8 cellular contexts compared by ENCODE assay signal in genomic region chr1:20787100-20787774, GRCh38. TPM values are rescaled to one million over a fixed set of nuclear protein-coding genes. Genes with fewer than 3 reads are reported as not detected.
DNase-seq lines count a peak whose midpoint lies in the region; ATAC-seq and TF ChIP-seq lines count a peak whose summit lies in the region.

TSS of gene HP1BP3 (minus strand) at chr1:20787307. CDS start at chr1:20780440, 6,867 bp downstream.

- H3K4me3 ChIP-seq in coronary artery = peak within 1 kb of the TSS; percentile 88

- intact Hi-C loops in activated CD4-positive, alpha-beta T cell treated with anti-CD3 and anti-CD28 coated beads, Interleukin-2, amount 10 ng/mL, durations not matched to agents 24 days and 14 days (cut with micrococcal nuclease) = loop anchor here (2.0 to 10.0 kb wide), 6 partner anchors 54 to 558 kb away; partner anchors contain the start of genes EIF4G3 and SH2D5

- no peak for TF ChIP-seq CTCF in coronary artery (IDR thresholded peaks at IDR 0.05)

- ATAC-seq in GM19023 (IDR thresholded peaks at IDR 0.05; ENCODE audit: unreplicated experiment) = peak; percentile 55
- peak; percentile 49 for ATAC-seq in HG03175 (IDR thresholded peaks at IDR 0.05; ENCODE audit: unreplicated experiment)
- ATAC-seq in left lobe of liver = peak; percentile 83

- peaks cover 4% of the 10 kb centered on the region for H3K36me3 Mint-ChIP-seq in activated CD4-positive, alpha-beta T cell treated with anti-CD3 and anti-CD28 coated beads, Interleukin-2, amount 10 ng/mL, durations not matched to agents 24 days and 14 days (ENCODE audit: low read depth)

- no peaks in the 10 kb centered on the region for H3K9me3 Mint-ChIP-seq in activated CD4-positive, alpha-beta T cell treated with anti-CD3 and anti-CD28 coated beads, Interleukin-2, amount 10 ng/mL, durations not matched to agents 24 days and 14 days

- peak within 1 kb of the TSS; percentile 98 for H3K27ac Mint-ChIP-seq in activated CD4-positive, alpha-beta T cell treated with anti-CD3 and anti-CD28 coated beads, Interleukin-2, amount 10 ng/mL, durations not matched to agents 24 days and 14 days

- peak within 1 kb of the TSS; percentile 93 for H3K4me3 Mint-ChIP-seq in activated CD4-positive, alpha-beta T cell treated with anti-CD3 and anti-CD28 coated beads, Interleukin-2, amount 10 ng/mL, durations not matched to agents 24 days and 14 days

- DNase-seq in AG20443 (ENCODE audit: low spot score) (peak; percentile 94), NCI-H446 treated with DMSO at 0.1 percent for 48 hours (lab: John Stamatoyannopoulos, UW) (peak; percentile 55), coronary artery (ENCODE audit: low spot score) (peak; percentile 84), left lobe of liver (ENCODE audit: low spot score) (peak; percentile 85)
- peak; percentile 96 for DNase-seq in activated CD4-positive, alpha-beta T cell treated with anti-CD3 and anti-CD28 coated beads, Interleukin-2, amount 10 ng/mL, durations not matched to agents 24 days and 14 days
- DNase-seq in stimulated activated CD4-positive, alpha-beta T cell treated with anti-CD3 and anti-CD28 coated beads, Interleukin-2, amount 100 ng/mL, for 24 hours = peak; percentile 82 to 83

- H3K27ac ChIP-seq in coronary artery = peak within 1 kb of the TSS; percentile 97 to 100

- H3K27me3 Mint-ChIP-seq in activated CD4-positive, alpha-beta T cell treated with anti-CD3 and anti-CD28 coated beads, Interleukin-2, amount 10 ng/mL, durations not matched to agents 24 days and 14 days = peaks cover 6% of the 10 kb centered on the region

- peaks cover 24% of the 10 kb centered on the region for H3K4me1 Mint-ChIP-seq in activated CD4-positive, alpha-beta T cell treated with anti-CD3 and anti-CD28 coated beads, Interleukin-2, amount 10 ng/mL, durations not matched to agents 24 days and 14 days

RNA-seq across cellular contexts. Expression of gene HP1BP3, which starts in this region (rescaled TPM):
- 231 and 239 TPM in 2 replicates for total RNA-seq in activated CD4-positive, alpha-beta T cell treated with anti-CD3 and anti-CD28 coated beads, Interleukin-2, amount 10 ng/mL, durations not matched to agents 24 days and 14 days
- total RNA-seq in left lobe of liver = 71.9 TPM

Comparison
In these comparisons a context has a peak if more than half of its experiments do, and no peak if none do; other contexts are left out.
1. Peak in every context shown above with its lines: DNase-seq, ATAC-seq, H3K4me3 ChIP-seq and H3K27ac ChIP-seq.